Comparison of ENCODE assay signal across 25 cellular contexts in the genomic region with DNA sequence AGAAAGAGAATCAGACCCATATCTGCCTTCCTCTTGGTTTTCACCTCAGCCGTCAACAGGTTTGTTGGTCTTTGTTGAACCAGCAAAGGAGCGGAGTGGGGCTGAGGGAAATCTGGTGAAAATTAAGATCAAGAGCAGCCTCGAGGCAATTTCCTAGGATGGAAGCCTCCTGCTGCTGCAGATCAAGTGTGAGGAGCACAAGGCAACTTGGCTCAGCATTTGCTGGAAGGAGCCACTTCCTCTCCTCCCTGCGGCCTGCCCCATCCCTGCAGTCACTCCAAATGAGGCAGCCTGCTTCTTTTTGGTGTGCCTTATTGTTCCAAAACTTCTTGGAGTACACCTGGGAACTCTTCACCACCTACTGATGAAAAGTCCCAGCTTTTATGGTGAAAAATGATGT. TPM values are rescaled to one million over a fixed set of nuclear protein-coding genes. Genes with fewer than 3 reads are reported as not detected.
DNase-seq lines count a peak whose midpoint lies in the region; ATAC-seq and TF ChIP-seq lines count a peak whose summit lies in the region.
"Had no signal": no experiment of that assay in that cellular context is flagged by ENCODE, and none has a peak within 500 bp of the region (broad histone marks: within the 10 kb centered on the region; RNA-seq: fewer than 3 reads in every experiment).

No MANE protein-coding gene starts in this region.

- H3K4me1 ChIP-seq in CD4-positive, alpha-beta memory T cell (ENCODE audit: insufficient read depth, low read length), result peaks cover 79% of the 10 kb centered on the region

- H3K4me3 Mint-ChIP-seq in activated CD4-positive, alpha-beta T cell treated with anti-CD3 and anti-CD28 coated beads, Interleukin-2, amount 10 ng/mL, durations not matched to agents 24 days and 14 days, result peak overlapping the region; percentile 92
- H3K4me3 Mint-ChIP-seq in CD4-positive, alpha-beta memory T cell, result peak overlapping the region; percentile 83 to 99 (median 96)
- H3K4me3 Mint-ChIP-seq in activated CD8-positive, alpha-beta T cell treated with anti-CD3 and anti-CD28 coated beads for 36 hours, result peak overlapping the region; percentile 36
- peak overlapping the region; percentile 18 to 69 (median 65) for H3K4me3 Mint-ChIP-seq in immature natural killer cell
- H3K4me3 Mint-ChIP-seq: B cell; dendritic cell treated with granulocyte-macrophage colony-stimulating factor and Interleukin-4, amounts not matched to agents 40 ng/mL and 50 ng/mL, for 4 days; type B pancreatic cell had no signal

- DNase-seq in activated CD4-positive, alpha-beta T cell treated with anti-CD3 and anti-CD28 coated beads, Interleukin-2, amount 10 ng/mL, durations not matched to agents 24 days and 14 days, result no peak
- no peak for DNase-seq in activated CD4-positive, alpha-beta T cell treated with anti-CD3 and anti-CD28 coated beads, Interleukin-2, amount 50 U/mL, for 1 hour
- no peak for DNase-seq in CD4-positive, alpha-beta memory T cell
- no peak for DNase-seq in activated CD8-positive, alpha-beta T cell treated with anti-CD3 and anti-CD28 coated beads for 36 hours
- no peak for DNase-seq in immature natural killer cell
- DNase-seq in medulla oblongata (ENCODE audit: extremely low spot score), result no peak
- DNase-seq: Calu3; EL; H7; mesenchymal stem cell; NCI-H1048; NCI-H2029; NCI-H345; OCI-M1; stimulated activated CD4-positive, alpha-beta T cell treated with anti-CD3 and anti-CD28 coated beads, Interleukin-4, amount 100 ng/mL, for 24 hours; stomach had no signal

- H3K36me3 Mint-ChIP-seq in activated CD4-positive, alpha-beta T cell treated with anti-CD3 and anti-CD28 coated beads, Interleukin-2, amount 10 ng/mL, durations not matched to agents 24 days and 14 days (ENCODE audit: low read depth), result peaks cover 50% of the 10 kb centered on the region
- H3K36me3 Mint-ChIP-seq in CD4-positive, alpha-beta memory T cell, result peaks cover 55 to 65% of the 10 kb centered on the region in 2 donors
- H3K36me3 Mint-ChIP-seq in activated CD8-positive, alpha-beta T cell treated with anti-CD3 and anti-CD28 coated beads for 36 hours (ENCODE audit: low read depth), result peaks cover 12% of the 10 kb centered on the region
- peaks cover 27 to 44% (median 36%) of the 10 kb centered on the region in 3 donors for H3K36me3 Mint-ChIP-seq in immature natural killer cell
- H3K36me3 Mint-ChIP-seq: type B pancreatic cell had no signal

- no peak overlapping the region for H3K27ac ChIP-seq in CD4-positive, alpha-beta memory T cell (ENCODE audit: low read depth, low read length)
- H3K27ac ChIP-seq: A549, cardiac muscle cell, stomach had no signal

- intact Hi-C loops in activated CD4-positive, alpha-beta T cell treated with anti-CD3 and anti-CD28 coated beads, Interleukin-2, amount 10 ng/mL, durations not matched to agents 24 days and 14 days (cut with micrococcal nuclease), result no loop called here
- intact Hi-C loops in CD4-positive, alpha-beta memory T cell (cut with micrococcal nuclease), result loop anchor here (2.0 kb wide), 1 partner anchor 352 kb away; the partner anchor contains the start of gene PPP4R3A
- intact Hi-C loops in activated CD8-positive, alpha-beta T cell treated with anti-CD3 and anti-CD28 coated beads for 36 hours (cut with micrococcal nuclease), result no loop called here

- H3K27me3 ChIP-seq in CD4-positive, alpha-beta memory T cell (ENCODE audit: insufficient read depth, low read length), result no peaks in the 10 kb centered on the region
- H3K27me3 ChIP-seq: cardiac muscle cell, stomach had no signal

- CTCF ChIA-PET in CD4-positive, alpha-beta memory T cell (lab: Charles Lee; ENCODE audit: partially characterized antibody), result interaction anchor here (1.0 to 3.8 kb wide), 5 partner anchors 11 to 56 kb away, joined by 3 to 28 read pairs (median 6); no protein-coding TSS in a partner anchor
- CTCF ChIA-PET in activated CD8-positive, alpha-beta T cell treated with anti-CD3 and anti-CD28 coated beads for 36 hours (lab: Charles Lee), result interaction anchor here (1.2 to 3.0 kb wide), 2 partner anchors 11 to 31 kb away, joined by 4 to 9 read pairs; no protein-coding TSS in a partner anchor

- peaks cover 74% of the 10 kb centered on the region for H3K4me1 Mint-ChIP-seq in activated CD4-positive, alpha-beta T cell treated with anti-CD3 and anti-CD28 coated beads, Interleukin-2, amount 10 ng/mL, durations not matched to agents 24 days and 14 days
- H3K4me1 Mint-ChIP-seq in CD4-positive, alpha-beta memory T cell, result peaks cover 55 to 96% (median 70%) of the 10 kb centered on the region in 4 donors
- H3K4me1 Mint-ChIP-seq in activated CD8-positive, alpha-beta T cell treated with anti-CD3 and anti-CD28 coated beads for 36 hours (ENCODE audit: low read depth), result peaks cover 84% of the 10 kb centered on the region
- peaks cover 92 to 99% of the 10 kb centered on the region in 2 donors for H3K4me1 Mint-ChIP-seq in immature natural killer cell

- H3K27ac Mint-ChIP-seq in activated CD4-positive, alpha-beta T cell treated with anti-CD3 and anti-CD28 coated beads, Interleukin-2, amount 10 ng/mL, durations not matched to agents 24 days and 14 days, result peak overlapping the region; percentile 89
- H3K27ac Mint-ChIP-seq in CD4-positive, alpha-beta memory T cell, result peak overlapping the region; percentile 82 to 95 (median 87)
- H3K27ac Mint-ChIP-seq in activated CD8-positive, alpha-beta T cell treated with anti-CD3 and anti-CD28 coated beads for 36 hours, result peak overlapping the region; percentile 89
- H3K27ac Mint-ChIP-seq in immature natural killer cell, result peak overlapping the region; percentile 46 to 84 (median 66)
- H3K27ac Mint-ChIP-seq: B cell; dendritic cell treated with granulocyte-macrophage colony-stimulating factor and Interleukin-4, amounts not matched to agents 40 ng/mL and 50 ng/mL, for 4 days; type B pancreatic cell had no signal

- no peak overlapping the region for H3K4me3 ChIP-seq in CD4-positive, alpha-beta memory T cell (ENCODE audit: low read length in 2 of 2)
- H3K4me3 ChIP-seq: A549, cardiac muscle cell, stomach had no signal

- ATAC-seq in activated CD8-positive, alpha-beta T cell treated with anti-CD3 and anti-CD28 coated beads for 36 hours, result no peak
- ATAC-seq in SK-N-SH treated with all-trans-retinoic acid at 6 μM for 48 hours (no peak), HG03045 (IDR thresholded peaks at IDR 0.05; ENCODE audit: unreplicated experiment) (no peak)
- ATAC-seq: A549 had no signal

- H3K36me3 ChIP-seq in CD4-positive, alpha-beta memory T cell (ENCODE audit: insufficient read depth, low read length), result peaks cover 9% of the 10 kb centered on the region
- H3K36me3 ChIP-seq: cardiac muscle cell had no signal

- no peak for TF ChIP-seq CTCF in activated CD8-positive, alpha-beta T cell treated with anti-CD3 and anti-CD28 coated beads for 36 hours (IDR thresholded peaks at IDR 0.05)

- POLR2A ChIA-PET in CD4-positive, alpha-beta memory T cell (lab: Charles Lee; ENCODE audit: partially characterized antibody), result interaction anchor here (0.7 to 9.0 kb wide), 11 partner anchors 6 to 353 kb away, joined by 3 to 193 read pairs (median 9); partner anchors contain the start of genes PPP4R3A and TC2N
- POLR2A ChIA-PET in activated CD8-positive, alpha-beta T cell treated with anti-CD3 and anti-CD28 coated beads for 36 hours (lab: Charles Lee), result interaction anchor here (0.7 to 2.0 kb wide), 4 partner anchors 10 to 451 kb away, joined by 3 to 8 read pairs (median 6); no protein-coding TSS in a partner anchor

- H3K9me3 ChIP-seq in CD4-positive, alpha-beta memory T cell (ENCODE audit: control insufficient read depth in 1 of 2, low read length in 2 of 2), result no peaks in the 10 kb centered on the region
- H3K9me3 ChIP-seq: A549, stomach had no signal

- no peaks in the 10 kb centered on the region for H3K27me3 Mint-ChIP-seq in activated CD4-positive, alpha-beta T cell treated with anti-CD3 and anti-CD28 coated beads, Interleukin-2, amount 10 ng/mL, durations not matched to agents 24 days and 14 days
- no peaks in the 10 kb centered on the region for H3K27me3 Mint-ChIP-seq in CD4-positive, alpha-beta memory T cell
- H3K27me3 Mint-ChIP-seq in activated CD8-positive, alpha-beta T cell treated with anti-CD3 and anti-CD28 coated beads for 36 hours, result no peaks in the 10 kb centered on the region
- H3K27me3 Mint-ChIP-seq in immature natural killer cell (ENCODE audit: low read depth in 3 of 3), result peaks cover 3 to 5% (median 4%) of the 10 kb centered on the region in 3 donors

- H3K9me3 Mint-ChIP-seq in activated CD4-positive, alpha-beta T cell treated with anti-CD3 and anti-CD28 coated beads, Interleukin-2, amount 10 ng/mL, durations not matched to agents 24 days and 14 days, result no peaks in the 10 kb centered on the region
- H3K9me3 Mint-ChIP-seq in CD4-positive, alpha-beta memory T cell, result no peaks in the 10 kb centered on the region
- H3K9me3 Mint-ChIP-seq in activated CD8-positive, alpha-beta T cell treated with anti-CD3 and anti-CD28 coated beads for 36 hours, result no peaks in the 10 kb centered on the region
- no peaks in the 10 kb centered on the region for H3K9me3 Mint-ChIP-seq in immature natural killer cell
- H3K9me3 Mint-ChIP-seq: dendritic cell treated with granulocyte-macrophage colony-stimulating factor and Interleukin-4, amounts not matched to agents 40 ng/mL and 50 ng/mL, for 4 days; type B pancreatic cell had no signal

TF ChIP-seq in SK-N-SH treated with all-trans-retinoic acid at 6 μM for 48 hours, 23 proteins besides CTCF, POLR2A, EP300 and RAD21 (continues in another document):
- TF ChIP-seq SNAI2 (CRISPR knock-in tag; IDR thresholded peaks at IDR 0.05) (no peak), OSR1 (CRISPR knock-in tag; IDR thresholded peaks at IDR 0.05) (no peak), RARB (CRISPR knock-in tag; IDR thresholded peaks at IDR 0.05) (no peak), CSDC2 (CRISPR knock-in tag; IDR thresholded peaks at IDR 0.05) (no peak), TOX (CRISPR knock-in tag; IDR thresholded peaks at IDR 0.05; ENCODE audit: borderline replicate concordance) (no peak)

RNA-seq across cellular contexts. Expression of gene TC2N, which starts 4.9 kb away (rescaled TPM):
- total RNA-seq in activated CD4-positive, alpha-beta T cell treated with anti-CD3 and anti-CD28 coated beads, Interleukin-2, amount 10 ng/mL, durations not matched to agents 24 days and 14 days, result 18.6 and 19.3 TPM in 2 replicates
- 100 to 1,000 TPM; 320 to 325 TPM for total RNA-seq in CD4-positive, alpha-beta memory T cell
- polyA plus RNA-seq in CD4-positive, alpha-beta memory T cell, result 100 to 1,000 TPM; 234 to 261 TPM
- 10 to 100 TPM; 28.5 to 32.5 TPM for total RNA-seq in activated CD8-positive, alpha-beta T cell treated with anti-CD3 and anti-CD28 coated beads for 36 hours
- 100 to 1,000 TPM in 2 of 3 donors, 10 to 100 TPM in 1; 97.4 to 158 (median 112) TPM for polyA plus RNA-seq in immature natural killer cell
- total RNA-seq: LHCN-M2 had no signal
- polyA plus RNA-seq: endothelial cell of umbilical vein had no signal

Comparison
In these comparisons a context has a peak if more than half of its experiments do, and no peak if none do; other contexts are left out.
1. H3K4me3 Mint-ChIP-seq: peak in every context shown above with its lines; median percentile 96 in CD4-positive, alpha-beta memory T cell; 92 in activated CD4-positive, alpha-beta T cell treated with anti-CD3 and anti-CD28 coated beads, Interleukin-2, amount 10 ng/mL, durations not matched to agents 24 days and 14 days; 65 in immature natural killer cell; 36 in activated CD8-positive, alpha-beta T cell treated with anti-CD3 and anti-CD28 coated beads for 36 hours.
2. RNA of gene TC2N, which starts 4.9 kb away (total RNA-seq): 320 to 325 TPM in CD4-positive, alpha-beta memory T cell; 28.5 to 32.5 TPM in activated CD8-positive, alpha-beta T cell treated with anti-CD3 and anti-CD28 coated beads for 36 hours and 18.6 to 19.3 TPM in activated CD4-positive, alpha-beta T cell treated with anti-CD3 and anti-CD28 coated beads, Interleukin-2, amount 10 ng/mL, durations not matched to agents 24 days and 14 days; every median in the first group is over 4 times any median in the second.
3. Peak in every context shown above with its lines, with median percentiles within 50 percentile points of each other: H3K27ac Mint-ChIP-seq.